ENCODE assay signal across 32 cellular contexts in genomic region chr5:43615445-43616184, GRCh38.
"Had no signal": no experiment of that assay in that cellular context is flagged by ENCODE, and none has a peak within 500 bp of the region (broad histone marks: within the 10 kb centered on the region; RNA-seq: fewer than 3 reads in every experiment).

No MANE protein-coding gene starts in this region.

- H3K4me3 Mint-ChIP-seq: activated B cell treated with CpG ODN at 0.5 μM for 24 hours; activated CD4-positive, alpha-beta memory T cell treated with anti-CD3 and anti-CD28 coated beads for 36 hours; activated CD8-positive, alpha-beta memory T cell treated with anti-CD3 and anti-CD28 coated beads, Interleukin-2, amount 10 ng/mL, durations not matched to agents 7 days and 5 days; activated CD8-positive, alpha-beta T cell treated with anti-CD3 and anti-CD28 coated beads, Interleukin-2, amount 10 ng/mL, durations not matched to agents 7 days and 5 days; activated naive CD4-positive, alpha-beta T cell treated with anti-CD3 and anti-CD28 coated beads for 36 hours; activated naive CD4-positive, alpha-beta T cell treated with anti-CD3 and anti-CD28 coated beads, Interleukin-2, amount 50 U/mL, for 24 hours; activated naive CD8-positive, alpha-beta T cell treated with anti-CD3 and anti-CD28 coated beads for 36 hours; activated naive CD8-positive, alpha-beta T cell treated with anti-CD3 and anti-CD28 coated beads, Interleukin-2, amount 50 U/mL, for 24 hours; activated T-helper 1 cell treated with anti-CD3 and anti-CD28 coated beads, Interleukin-12 subunit alpha, Interleukin-12 subunit beta, Interleukin-2, Interleukin-4 antibody, amounts not matched to agents 30 ng/mL and 10 ng/mL and 1 ng/mL, durations not matched to agents 14 hours and 24 hours and 36 hours; effector memory CD8-positive, alpha-beta T cell had no signal

- H3K27ac Mint-ChIP-seq: activated B cell treated with CpG ODN at 0.5 μM for 24 hours; activated CD4-positive, alpha-beta memory T cell treated with anti-CD3 and anti-CD28 coated beads for 36 hours; activated CD8-positive, alpha-beta memory T cell treated with anti-CD3 and anti-CD28 coated beads, Interleukin-2, amount 10 ng/mL, durations not matched to agents 7 days and 5 days; activated CD8-positive, alpha-beta T cell treated with anti-CD3 and anti-CD28 coated beads, Interleukin-2, amount 10 ng/mL, durations not matched to agents 7 days and 5 days; activated naive CD4-positive, alpha-beta T cell treated with anti-CD3 and anti-CD28 coated beads for 36 hours; activated naive CD4-positive, alpha-beta T cell treated with anti-CD3 and anti-CD28 coated beads, Interleukin-2, amount 50 U/mL, for 24 hours; activated naive CD8-positive, alpha-beta T cell treated with anti-CD3 and anti-CD28 coated beads for 36 hours; activated naive CD8-positive, alpha-beta T cell treated with anti-CD3 and anti-CD28 coated beads, Interleukin-2, amount 50 U/mL, for 24 hours; activated T-helper 1 cell treated with anti-CD3 and anti-CD28 coated beads, Interleukin-12 subunit alpha, Interleukin-12 subunit beta, Interleukin-2, Interleukin-4 antibody, amounts not matched to agents 30 ng/mL and 10 ng/mL and 1 ng/mL, durations not matched to agents 14 hours and 24 hours and 36 hours; activated T-helper 2 cell treated with anti-CD3 and anti-CD28 coated beads, Interferon-gamma antibody, Interleukin-2, Interleukin-4, amounts not matched to agents 10 μg/mL and 5 μg/mL and 100 μg/mL, durations not matched to agents 14 hours and 24 hours and 36 hours; effector memory CD8-positive, alpha-beta T cell had no signal

- H3K27me3 ChIP-seq: adrenal gland, body of pancreas, esophagus muscularis mucosa, foreskin keratinocyte, gastroesophageal sphincter had no signal

- ATAC-seq: activated CD4-positive, CD25-positive, alpha-beta regulatory T cell treated with anti-CD3 and anti-CD28 coated beads, Interleukin-2, amount 50 U/mL, for 24 hours; activated CD8-positive, alpha-beta memory T cell treated with anti-CD3 and anti-CD28 coated beads, Interleukin-2, amount 10 ng/mL, durations not matched to agents 7 days and 5 days; activated CD8-positive, alpha-beta T cell treated with anti-CD3 and anti-CD28 coated beads, Interleukin-2, amount 10 ng/mL, durations not matched to agents 7 days and 5 days; activated naive CD8-positive, alpha-beta T cell treated with anti-CD3 and anti-CD28 coated beads, Interleukin-2, amount 50 U/mL, for 24 hours; body of pancreas; effector memory CD8-positive, alpha-beta T cell; foreskin keratinocyte; gastroesophageal sphincter had no signal

- DNase-seq: activated B cell treated with CpG ODN at 0.5 μM for 24 hours; activated CD4-positive, alpha-beta memory T cell treated with anti-CD3 and anti-CD28 coated beads for 36 hours; activated CD4-positive, alpha-beta T cell treated with anti-CD3 and anti-CD28 coated beads for 48 hours; activated CD4-positive, alpha-beta T cell treated with anti-CD3 and anti-CD28 coated beads, Interleukin-2, amount 50 U/mL, for 1 hour; activated CD8-positive, alpha-beta memory T cell treated with anti-CD3 and anti-CD28 coated beads, Interleukin-2, amount 10 ng/mL, durations not matched to agents 7 days and 5 days; activated CD8-positive, alpha-beta memory T cell treated with anti-CD3 and anti-CD28 coated beads, Interleukin-2, amount 50 U/mL, for 4 hours; activated CD8-positive, alpha-beta T cell treated with anti-CD3 and anti-CD28 coated beads, Interleukin-2, amount 10 ng/mL, durations not matched to agents 7 days and 5 days; activated effector memory CD4-positive, alpha-beta T cell treated with anti-CD3 and anti-CD28 coated beads, Interleukin-2, amount 50 U/mL, for 16 hours; activated naive CD4-positive, alpha-beta T cell treated with anti-CD3 and anti-CD28 coated beads for 36 hours; activated naive CD8-positive, alpha-beta T cell treated with anti-CD3 and anti-CD28 coated beads for 36 hours; activated naive CD8-positive, alpha-beta T cell treated with anti-CD3 and anti-CD28 coated beads, Interleukin-2, amount 50 U/mL, for 24 hours; activated T-cell treated with anti-CD3 and anti-CD28 coated beads, Interleukin-2, amount 50 U/mL, for 1 hour; activated T-cell treated with anti-CD3 and anti-CD28 coated beads, Interleukin-2, amount 50 U/mL, for 48 hours; adrenal gland; amygdala; aorta; body of pancreas; caudate nucleus; cortex of kidney; dermis blood vessel endothelial cell; effector CD4-positive, alpha-beta T cell; effector memory CD8-positive, alpha-beta T cell; erythroblast; T-helper 2 cell; WERI-Rb-1 had no signal

- H3K27me3 Mint-ChIP-seq: activated B cell treated with CpG ODN at 0.5 μM for 24 hours; activated CD4-positive, alpha-beta memory T cell treated with anti-CD3 and anti-CD28 coated beads for 36 hours; activated CD8-positive, alpha-beta memory T cell treated with anti-CD3 and anti-CD28 coated beads, Interleukin-2, amount 10 ng/mL, durations not matched to agents 7 days and 5 days; activated naive CD4-positive, alpha-beta T cell treated with anti-CD3 and anti-CD28 coated beads, Interleukin-2, amount 50 U/mL, for 24 hours; activated naive CD8-positive, alpha-beta T cell treated with anti-CD3 and anti-CD28 coated beads for 36 hours; activated naive CD8-positive, alpha-beta T cell treated with anti-CD3 and anti-CD28 coated beads, Interleukin-2, amount 50 U/mL, for 24 hours; effector memory CD8-positive, alpha-beta T cell had no signal

- H3K9me3 Mint-ChIP-seq: activated B cell treated with CpG ODN at 0.5 μM for 24 hours; activated CD4-positive, alpha-beta memory T cell treated with anti-CD3 and anti-CD28 coated beads for 36 hours; activated naive CD4-positive, alpha-beta T cell treated with anti-CD3 and anti-CD28 coated beads for 36 hours; activated naive CD4-positive, alpha-beta T cell treated with anti-CD3 and anti-CD28 coated beads, Interleukin-2, amount 50 U/mL, for 24 hours; activated naive CD8-positive, alpha-beta T cell treated with anti-CD3 and anti-CD28 coated beads for 36 hours; activated naive CD8-positive, alpha-beta T cell treated with anti-CD3 and anti-CD28 coated beads, Interleukin-2, amount 50 U/mL, for 24 hours; activated T-helper 1 cell treated with anti-CD3 and anti-CD28 coated beads, Interleukin-12 subunit alpha, Interleukin-12 subunit beta, Interleukin-2, Interleukin-4 antibody, amounts not matched to agents 30 ng/mL and 10 ng/mL and 1 ng/mL, durations not matched to agents 14 hours and 24 hours and 36 hours; activated T-helper 2 cell treated with anti-CD3 and anti-CD28 coated beads, Interferon-gamma antibody, Interleukin-2, Interleukin-4, amounts not matched to agents 10 μg/mL and 5 μg/mL and 100 μg/mL, durations not matched to agents 14 hours and 24 hours and 36 hours; effector memory CD8-positive, alpha-beta T cell had no signal

- H3K4me3 ChIP-seq: adrenal gland, body of pancreas, esophagus muscularis mucosa, gastroesophageal sphincter had no signal

- H3K9me3 ChIP-seq: adrenal gland, body of pancreas, esophagus muscularis mucosa, gastroesophageal sphincter had no signal

- H3K4me1 Mint-ChIP-seq: activated B cell treated with CpG ODN at 0.5 μM for 24 hours; activated CD8-positive, alpha-beta memory T cell treated with anti-CD3 and anti-CD28 coated beads, Interleukin-2, amount 10 ng/mL, durations not matched to agents 7 days and 5 days; activated naive CD8-positive, alpha-beta T cell treated with anti-CD3 and anti-CD28 coated beads, Interleukin-2, amount 50 U/mL, for 24 hours had no signal

- H3K4me1 ChIP-seq: adrenal gland, body of pancreas, esophagus muscularis mucosa, foreskin keratinocyte, gastroesophageal sphincter had no signal

- H3K27ac ChIP-seq: adrenal gland, body of pancreas, esophagus muscularis mucosa, foreskin keratinocyte, gastroesophageal sphincter, WERI-Rb-1 had no signal
